ENCODE assay signal across 8 cellular contexts in genomic region chr4:38529189-38530115, GRCh38.
DNase-seq lines count a peak whose midpoint lies in the region; ATAC-seq and TF ChIP-seq lines count a peak whose summit lies in the region.

No MANE protein-coding gene starts in this region.

- CTCF ChIA-PET in GM10248 (lab: Yijun Ruan, JAX): interaction anchor here (0.9 to 2.6 kb wide), 5 partner anchors 9 to 346 kb away, joined by 3 to 10 read pairs (median 3); no protein-coding TSS in a partner anchor

- intact Hi-C loops in heart right ventricle (cut with DNase I): loop anchor here in 1 of 10 donors (10.0 kb wide), 1 partner anchor 145 kb away; no protein-coding TSS in a partner anchor

- ATAC-seq in GM21528 (IDR thresholded peaks at IDR 0.05; ENCODE audit: low FRiP score, unreplicated experiment): peak; percentile 82
- ATAC-seq in heart right ventricle: peak; percentile 44 to 87 (median 74)

- TF ChIP-seq CTCF in GM10248 (IDR thresholded peaks at IDR 0.05; ENCODE audit: control extremely low read depth, extremely low read depth, low read depth, missing control alignments): no peak
- no peak for TF ChIP-seq CTCF in heart right ventricle (IDR thresholded peaks at IDR 0.05)

- 66 to 74% methylated on average over 15 of the region's 15 CpGs for whole genome bisulfite sequencing in heart right ventricle, 2 donors

- H3K27me3 ChIP-seq in heart right ventricle: no peaks in the 10 kb centered on the region
- H3K27me3 ChIP-seq in MG63: no peaks in the 10 kb centered on the region

- H3K4me3 ChIP-seq in heart right ventricle (no peak overlapping the region), MG63 (no peak overlapping the region)

- POLR2A ChIA-PET in GM10248 (lab: Yijun Ruan, JAX): no interaction called here

- H3K36me3 ChIP-seq in heart right ventricle: no peaks in the 10 kb centered on the region
- no peaks in the 10 kb centered on the region for H3K36me3 ChIP-seq in MG63

- peak overlapping the region in 7 of 10 donors; percentile 34 to 93 (median 59) for H3K27ac ChIP-seq in heart right ventricle

- H3K9me3 ChIP-seq in heart right ventricle (no peaks in the 10 kb centered on the region), MG63 (no peaks in the 10 kb centered on the region)

- peaks cover 0 to 45% (median 10%) of the 10 kb centered on the region in 9 donors for H3K4me1 ChIP-seq in heart right ventricle

- DNase-seq in GM10248 (ENCODE audit: extremely low spot score) (peak; percentile 57), NCI-H146 treated with DMSO at 0.1 percent for 48 hours (lab: John Stamatoyannopoulos, UW; ENCODE audit: unreplicated experiment) (peak; percentile 1), heart right ventricle (peak in 1 of 2 donors; percentile 16), dedifferentiated amniotic fluid mesenchymal stem cell (ENCODE audit: extremely low spot score) (no peak), MG63 (no peak)
- peak; percentile 11 to 14 for DNase-seq in activated CD8-positive, alpha-beta memory T cell treated with anti-CD3 and anti-CD28 coated beads for 4 hours (ENCODE audit: low read depth in 2 of 2)
- DNase-seq in stimulated activated CD4-positive, alpha-beta T cell treated with anti-CD3 and anti-CD28 coated beads, Interleukin-2, amount 100 ng/mL, for 24 hours: peak; percentile 48 to 53

Comparison
In these comparisons a context has a peak if more than half of its experiments do, and no peak if none do; other contexts are left out.
1. DNase-seq: peak in GM10248 (single experiment), NCI-H146 treated with DMSO at 0.1 percent for 48 hours (single experiment), activated CD8-positive, alpha-beta memory T cell treated with anti-CD3 and anti-CD28 coated beads for 4 hours (2 of 2) and stimulated activated CD4-positive, alpha-beta T cell treated with anti-CD3 and anti-CD28 coated beads, Interleukin-2, amount 100 ng/mL, for 24 hours (2 of 2); none in dedifferentiated amniotic fluid mesenchymal stem cell (single experiment) and MG63 (single experiment).